In the genomic region with DNA sequence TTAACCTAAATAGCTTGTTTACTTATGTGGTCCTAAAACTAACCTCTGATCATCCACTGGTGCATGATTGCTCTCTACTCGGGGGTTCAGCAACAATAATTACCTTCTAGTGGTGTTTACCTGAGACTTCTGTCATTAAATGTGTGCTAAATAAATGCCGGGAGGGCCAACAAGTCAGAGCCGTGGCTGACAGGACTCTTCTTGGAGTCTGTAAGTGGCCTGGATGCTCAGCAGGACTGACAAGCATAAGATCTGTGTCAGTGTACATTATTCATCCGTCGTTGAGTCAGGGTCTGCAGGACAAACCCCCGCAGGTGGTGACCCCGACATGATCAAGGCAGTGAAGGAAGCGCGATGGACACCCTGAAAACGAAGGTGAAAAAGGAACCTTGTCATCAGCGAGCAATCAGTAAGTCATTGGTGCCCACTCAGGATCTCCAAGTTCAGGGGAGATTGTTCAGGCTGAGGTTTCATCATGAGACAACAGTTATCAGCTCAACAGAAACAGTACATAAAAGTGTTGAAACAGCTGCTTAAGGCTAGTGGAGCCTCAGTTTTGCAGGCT, we compare ENCODE assay signal across 17 cellular contexts.
A peak's percentile ranks its signal among the peaks of the same experiment; 100 is the strongest.
DNase-seq lines count a peak whose midpoint lies in the region; ATAC-seq and TF ChIP-seq lines count a peak whose summit lies in the region.
"Had no signal": no experiment of that assay in that cellular context is flagged by ENCODE, and none has a peak within 500 bp of the region (broad histone marks: within the 10 kb centered on the region; RNA-seq: fewer than 3 reads in every experiment).

No MANE protein-coding gene starts in this region.

- H3K36me3 ChIP-seq in RWPE2 (ENCODE audit: low read depth) (no peaks in the 10 kb centered on the region), lung (ENCODE audit: control insufficient read depth in 2 of 2, insufficient read depth in 2 of 2, low read length in 2 of 2) (peaks cover 0 to 2% of the 10 kb centered on the region in 2 donors), stomach (peaks cover 0 to 18% (median under 1%) of the 10 kb centered on the region in 4 donors), MG63 (no peaks in the 10 kb centered on the region; the same call in 1 of the 2 replicates), HAP-1 (replicated peaks) (no peaks in the 10 kb centered on the region)

- WGBS in lung, 2 donors: 93 to 97% methylated on average over 11 of the region's 11 CpGs
- WGBS in stomach, 5 donors: 92 to 95% (median 94%) methylated on average over 11 of the region's 11 CpGs

- intact Hi-C loops in stomach (cut with DNase I; ENCODE audit: low total_unique reads): no loop called here

- H3K9me3 ChIP-seq in RWPE2 (ENCODE audit: severe bottlenecking): no peaks in the 10 kb centered on the region
- H3K9me3 ChIP-seq in lung (ENCODE audit: control insufficient read depth in 2 of 2, insufficient read depth in 1 of 2, low read length in 1 of 2): peaks cover 0 to 12% of the 10 kb centered on the region in 2 donors
- H3K9me3 ChIP-seq in stomach: peaks cover 0 to 23% (median 0%) of the 10 kb centered on the region in 4 donors
- no peaks in the 10 kb centered on the region for H3K9me3 ChIP-seq in MG63
- no peaks in the 10 kb centered on the region for H3K9me3 ChIP-seq in HAP-1

- TF ChIP-seq POLR2A in stomach (IDR thresholded peaks at IDR 0.05): no peak

- DNase-seq in RWPE2 (ENCODE audit: low spot score) (peak; percentile 5), cerebellar cortex (ENCODE audit: low spot score) (peak; percentile 71), lung (ENCODE audit: low spot score) (peak; percentile 9), stomach (peak; percentile 4), MG63 (no peak), HAP-1 (ENCODE audit: low spot score in 2 of 2) (no peak), GM13977 (ENCODE audit: low spot score) (no peak)
- DNase-seq: NCI-H1105, NCI-H1930, NCI-H2171, NCI-H446 treated with DMSO at 0.1 percent for 48 hours, NCI-H748 treated with DMSO at 0.1 percent for 48 hours, PC-9 had no signal

- H3K4me3 ChIP-seq in RWPE2 (ENCODE audit: severe bottlenecking): no peak overlapping the region
- H3K4me3 ChIP-seq in lung: no peak overlapping the region
- no peak overlapping the region for H3K4me3 ChIP-seq in stomach
- no peak overlapping the region for H3K4me3 ChIP-seq in MG63
- H3K4me3 ChIP-seq in HAP-1: no peak overlapping the region
- H3K4me3 ChIP-seq: PC-9 had no signal

- no peak for ATAC-seq in RWPE2 (ENCODE audit: low read depth)
- no peak for ATAC-seq in lung (ENCODE audit: insufficient read depth, low FRiP score)
- no peak for ATAC-seq in GM21576 (IDR thresholded peaks at IDR 0.05; ENCODE audit: unreplicated experiment)
- ATAC-seq: CD8-positive, alpha-beta T cell; HepG2 had no signal

- no peak for TF ChIP-seq EP300 in stomach (IDR thresholded peaks at IDR 0.05)

- TF ChIP-seq CTCF in RWPE2 (IDR thresholded peaks at IDR 0.05; ENCODE audit: poor library complexity, severe bottlenecking) (no peak), lung (IDR thresholded peaks at IDR 0.05; ENCODE audit: control extremely low read depth, extremely low read depth) (no peak), stomach (IDR thresholded peaks at IDR 0.05) (no peak), GM13977 (IDR thresholded peaks at IDR 0.05; ENCODE audit: extremely low read depth, insufficient read depth, missing control alignments) (no peak)

- H3K4me1 ChIP-seq in RWPE2 (ENCODE audit: insufficient read depth, poor library complexity, severe bottlenecking): no peaks in the 10 kb centered on the region
- peaks cover 6 to 12% of the 10 kb centered on the region in 2 donors for H3K4me1 ChIP-seq in lung (ENCODE audit: control insufficient read depth in 2 of 2, insufficient read depth in 2 of 2, low read length in 2 of 2)
- H3K4me1 ChIP-seq in stomach: peaks cover 6 to 14% (median 9%) of the 10 kb centered on the region in 4 donors
- no peaks in the 10 kb centered on the region for H3K4me1 ChIP-seq in HAP-1

- in situ Hi-C loops in HAP-1 (cut with MboI; ENCODE audit: low sequenced_read_pairs): no loop called here
- in situ Hi-C loops in GM13977 (cut with MboI; ENCODE audit: low pct_unique_long_range_greater_than_20kb, low sequenced_read_pairs, unreplicated experiment): no loop called here

- no peak overlapping the region for H3K27ac ChIP-seq in RWPE2 (ENCODE audit: poor library complexity, severe bottlenecking)
- H3K27ac ChIP-seq in lung (ENCODE audit: low read depth in 1 of 2, low read length in 1 of 2): no peak overlapping the region
- H3K27ac ChIP-seq in stomach: no peak overlapping the region
- H3K27ac ChIP-seq: KMS-11, PC-9 had no signal

- H3K27me3 ChIP-seq in RWPE2 (ENCODE audit: insufficient read depth, poor library complexity, severe bottlenecking): no peaks in the 10 kb centered on the region
- no peaks in the 10 kb centered on the region for H3K27me3 ChIP-seq in lung (ENCODE audit: control insufficient read depth, insufficient read depth)
- no peaks in the 10 kb centered on the region for H3K27me3 ChIP-seq in stomach
- no peaks in the 10 kb centered on the region for H3K27me3 ChIP-seq in MG63
- H3K27me3 ChIP-seq in HAP-1 (ENCODE audit: low read depth): no peaks in the 10 kb centered on the region

Comparison
In these comparisons a context has a peak if more than half of its experiments do, and no peak if none do; other contexts are left out.
1. DNase-seq: peak in RWPE2 (single experiment), cerebellar cortex (single experiment), lung (single experiment) and stomach (single experiment); none in MG63 (single experiment), HAP-1 (0 of 2) and GM13977 (single experiment).